Comparison of ENCODE assay signal across 8 cellular contexts in genomic region chr11:63212742-63213141, GRCh38. TPM values are rescaled to one million over a fixed set of nuclear protein-coding genes. Genes with fewer than 3 reads are reported as not detected.
DNase-seq lines count a peak whose midpoint lies in the region; ATAC-seq and TF ChIP-seq lines count a peak whose summit lies in the region.

No MANE protein-coding gene starts in this region.

- no peak overlapping the region for H3K23ac ChIP-seq in neuronal stem cell (ENCODE audit: low read depth, low read length, poor library complexity)

- no peak overlapping the region for H2AFZ ChIP-seq in neuronal stem cell (ENCODE audit: low read length)

- H3K79me1 ChIP-seq in neuronal stem cell (ENCODE audit: low read depth, low read length), result no peaks in the 10 kb centered on the region

- peaks cover 21% of the 10 kb centered on the region for H3K27me3 Mint-ChIP-seq in activated naive CD4-positive, alpha-beta T cell treated with anti-CD3 and anti-CD28 coated beads, Interleukin-2, amount 10 ng/mL, durations not matched to agents 7 days and 5 days
- peaks cover 31% of the 10 kb centered on the region for H3K27me3 Mint-ChIP-seq in activated T-helper 17 cell treated with anti-CD3 and anti-CD28 coated beads, Interleukin-2, amount 50 U/mL, for 72 hours

- no peaks in the 10 kb centered on the region for H3K36me3 Mint-ChIP-seq in activated naive CD4-positive, alpha-beta T cell treated with anti-CD3 and anti-CD28 coated beads, Interleukin-2, amount 10 ng/mL, durations not matched to agents 7 days and 5 days
- no peaks in the 10 kb centered on the region for H3K36me3 Mint-ChIP-seq in activated T-helper 17 cell treated with anti-CD3 and anti-CD28 coated beads, Interleukin-2, amount 50 U/mL, for 72 hours (ENCODE audit: low read depth)

- H2BK120ac ChIP-seq in neuronal stem cell (ENCODE audit: low read depth, low read length), result no peak overlapping the region

- H3K9ac ChIP-seq in neuronal stem cell (ENCODE audit: low read depth, low read length, poor library complexity), result no peak overlapping the region

- H3K9me3 ChIP-seq in neuronal stem cell (replicated peaks in 1 of 2; ENCODE audit: control insufficient read depth in 2 of 2, insufficient read depth in 1 of 2, low read depth in 1 of 2, low read length in 2 of 2), result peaks cover 0 to 4% of the 10 kb centered on the region in 2 donors

- H3K4me2 ChIP-seq in neuronal stem cell (ENCODE audit: insufficient read depth, low read length, poor library complexity, severe bottlenecking), result no peak overlapping the region

- WGBS in neuronal stem cell (ENCODE audit: extremely low coverage in 2 of 2, insufficient read length in 2 of 2, insufficient replicate concordance in 1 of 2), 2 donors, result no CpG with 5 or more reads among the region's 2 CpGs

- no peaks in the 10 kb centered on the region for H3K9me3 Mint-ChIP-seq in activated naive CD4-positive, alpha-beta T cell treated with anti-CD3 and anti-CD28 coated beads, Interleukin-2, amount 10 ng/mL, durations not matched to agents 7 days and 5 days
- H3K9me3 Mint-ChIP-seq in activated T-helper 17 cell treated with anti-CD3 and anti-CD28 coated beads, Interleukin-2, amount 50 U/mL, for 72 hours, result no peaks in the 10 kb centered on the region

- no peak overlapping the region for H3K14ac ChIP-seq in neuronal stem cell (ENCODE audit: low read length)

- no peak overlapping the region for H4K8ac ChIP-seq in neuronal stem cell (ENCODE audit: low read depth, low read length)

- peak; percentile 67 for TF ChIP-seq CTCF in choroid plexus epithelial cell (conservative IDR thresholded peaks at IDR 0.05; ENCODE audit: low read depth, low read length)

- ATAC-seq in activated T-helper 17 cell treated with anti-CD3 and anti-CD28 coated beads, Interleukin-2, amount 50 U/mL, for 72 hours (replicated peaks), result no peak

- H3K4me1 ChIP-seq in neuronal stem cell (ENCODE audit: control insufficient read depth in 2 of 2, insufficient read depth in 1 of 2, low read depth in 1 of 2, low read length in 2 of 2), result no peaks in the 10 kb centered on the region

- no peak overlapping the region for H3K27ac ChIP-seq in neuronal stem cell (replicated peaks; ENCODE audit: low read length)

- DNase-seq in activated naive CD4-positive, alpha-beta T cell treated with anti-CD3 and anti-CD28 coated beads, Interleukin-2, amount 10 ng/mL, durations not matched to agents 7 days and 5 days, result peak; percentile 35
- DNase-seq in activated naive CD4-positive, alpha-beta T cell (lab: John Stamatoyannopoulos, UW), result no peak
- DNase-seq in MV-4-11 (lab: John Stamatoyannopoulos, UW) (peak; percentile 25), choroid plexus epithelial cell (ENCODE audit: low read depth) (peak; percentile 38), neuronal stem cell (ENCODE audit: low spot score) (peak; percentile 8), NCI-H1930 (lab: John Stamatoyannopoulos, UW) (no peak)
- DNase-seq in activated CD8-positive, alpha-beta memory T cell treated with anti-CD3 and anti-CD28 coated beads for 24 hours, result no peak

- H2BK15ac ChIP-seq in neuronal stem cell (ENCODE audit: low read length), result no peak overlapping the region

- H4K91ac ChIP-seq in neuronal stem cell (ENCODE audit: low read depth, low read length, poor library complexity), result no peak overlapping the region

- CTCF ChIA-PET in activated naive CD4-positive, alpha-beta T cell treated with anti-CD3 and anti-CD28 coated beads, Interleukin-2, amount 10 ng/mL, durations not matched to agents 7 days and 5 days (lab: Charles Lee), result interaction anchor here (0.6 to 2.2 kb wide), 6 partner anchors 41 to 920 kb away, joined by 3 to 10 read pairs (median 4); no protein-coding TSS in a partner anchor

- no peak overlapping the region for H2BK5ac ChIP-seq in neuronal stem cell (ENCODE audit: low read length)

- no peak overlapping the region for H3K18ac ChIP-seq in neuronal stem cell (ENCODE audit: low read length)

- H3K4me3 Mint-ChIP-seq in activated naive CD4-positive, alpha-beta T cell treated with anti-CD3 and anti-CD28 coated beads, Interleukin-2, amount 10 ng/mL, durations not matched to agents 7 days and 5 days, result no peak overlapping the region
- no peak overlapping the region for H3K4me3 Mint-ChIP-seq in activated T-helper 17 cell treated with anti-CD3 and anti-CD28 coated beads, Interleukin-2, amount 50 U/mL, for 72 hours

- H2BK12ac ChIP-seq in neuronal stem cell (ENCODE audit: low read length), result no peak overlapping the region

- no peak overlapping the region for H3K27ac Mint-ChIP-seq in activated naive CD4-positive, alpha-beta T cell treated with anti-CD3 and anti-CD28 coated beads, Interleukin-2, amount 10 ng/mL, durations not matched to agents 7 days and 5 days
- H3K27ac Mint-ChIP-seq in activated T-helper 17 cell treated with anti-CD3 and anti-CD28 coated beads, Interleukin-2, amount 50 U/mL, for 72 hours, result no peak overlapping the region

- no peaks in the 10 kb centered on the region for H3K36me3 ChIP-seq in neuronal stem cell (replicated peaks in 1 of 2; ENCODE audit: control insufficient read depth in 2 of 2, insufficient read depth in 2 of 2, low read length in 2 of 2)

- H2AK5ac ChIP-seq in neuronal stem cell (ENCODE audit: low read depth, low read length), result no peak overlapping the region

- no peak overlapping the region for H3K4me3 ChIP-seq in choroid plexus epithelial cell (ENCODE audit: low read depth, low read length)
- no peak overlapping the region for H3K4me3 ChIP-seq in neuronal stem cell (ENCODE audit: low read length in 2 of 2)

- no peaks in the 10 kb centered on the region for H3K4me1 Mint-ChIP-seq in activated naive CD4-positive, alpha-beta T cell treated with anti-CD3 and anti-CD28 coated beads, Interleukin-2, amount 10 ng/mL, durations not matched to agents 7 days and 5 days
- H3K4me1 Mint-ChIP-seq in activated T-helper 17 cell treated with anti-CD3 and anti-CD28 coated beads, Interleukin-2, amount 50 U/mL, for 72 hours, result no peaks in the 10 kb centered on the region

- no peak overlapping the region for H3K4ac ChIP-seq in neuronal stem cell (ENCODE audit: low read length)

- H3K27me3 ChIP-seq in neuronal stem cell (ENCODE audit: control insufficient read depth in 3 of 3, insufficient read depth in 3 of 3, low read depth in 1 of 3, low read length in 3 of 3), result no peaks in the 10 kb centered on the region

RNA-seq across cellular contexts. Expression of gene SLC22A25, which starts 30.7 kb away (rescaled TPM):
- polyA plus RNA-seq in neuronal stem cell (2013, experiment 1 of 2), result not detected
- polyA plus RNA-seq in neuronal stem cell (2013, experiment 2 of 2), result not detected
- not detected for total RNA-seq in activated T-helper 17 cell treated with anti-CD3 and anti-CD28 coated beads, Interleukin-2, amount 50 U/mL, for 72 hours

Comparison
In these comparisons a context has a peak if more than half of its experiments do, and no peak if none do; other contexts are left out.
1. DNase-seq: peak in activated naive CD4-positive, alpha-beta T cell treated with anti-CD3 and anti-CD28 coated beads, Interleukin-2, amount 10 ng/mL, durations not matched to agents 7 days and 5 days (single experiment), MV-4-11 (single experiment), choroid plexus epithelial cell (single experiment) and neuronal stem cell (single experiment); none in activated naive CD4-positive, alpha-beta T cell (0 of 4), NCI-H1930 (0 of 2) and activated CD8-positive, alpha-beta memory T cell treated with anti-CD3 and anti-CD28 coated beads for 24 hours (single experiment).